ENCODE assay signal across 20 cellular contexts in genomic region chr7:157574120-157574519, GRCh38.
"Had no signal": no experiment of that assay in that cellular context is flagged by ENCODE, and none has a peak within 500 bp of the region (broad histone marks: within the 10 kb centered on the region; RNA-seq: fewer than 3 reads in every experiment).

No MANE protein-coding gene starts in this region.

- H3K27ac ChIP-seq: body of pancreas, esophagus muscularis mucosa, hepatocyte, left lung, stomach, testis, upper lobe of left lung had no signal

- H3K4me1 ChIP-seq: body of pancreas, left lung, upper lobe of left lung had no signal

- H3K9me3 Mint-ChIP-seq: activated naive CD4-positive, alpha-beta T cell treated with anti-CD3 and anti-CD28 coated beads, Interleukin-2, amount 50 U/mL, for 72 hours; naive B cell; T-helper 1 cell treated with Interleukin-12 subunit alpha and Interleukin-12 subunit beta and Interleukin-4 antibody, amounts not matched to agents 30 μg/mL and 1 μg/mL, for 36 hours had no signal

- ATAC-seq: body of pancreas, left lung had no signal

- H3K4me3 ChIP-seq: body of pancreas, esophagus muscularis mucosa, hepatocyte, left lung, stomach, testis, upper lobe of left lung had no signal

- H3K4me3 Mint-ChIP-seq: naive B cell; T-helper 1 cell treated with Interleukin-12 subunit alpha and Interleukin-12 subunit beta and Interleukin-4 antibody, amounts not matched to agents 30 μg/mL and 1 μg/mL, for 36 hours had no signal

- H3K9me3 ChIP-seq: body of pancreas, esophagus muscularis mucosa, left lung, stomach, testis, upper lobe of left lung had no signal

- H3K36me3 ChIP-seq: esophagus muscularis mucosa, left lung, upper lobe of left lung had no signal

- H3K27ac Mint-ChIP-seq: T-helper 1 cell treated with Interleukin-12 subunit alpha and Interleukin-12 subunit beta and Interleukin-4 antibody, amounts not matched to agents 30 μg/mL and 1 μg/mL, for 36 hours had no signal

- H3K27me3 ChIP-seq: body of pancreas, hepatocyte, stomach, testis, upper lobe of left lung had no signal

- H3K36me3 Mint-ChIP-seq: activated naive CD4-positive, alpha-beta T cell treated with anti-CD3 and anti-CD28 coated beads, Interleukin-2, amount 50 U/mL, for 72 hours; naive B cell had no signal

- DNase-seq: activated effector memory CD4-positive, alpha-beta T cell treated with Interleukin-2 at 50 U/mL for 16 hours; amygdala; body of pancreas; central memory CD4-positive, alpha-beta T cell; cortex of kidney; effector CD4-positive, alpha-beta T cell; islet precursor cell; left lung; mammary epithelial cell; naive B cell; nucleus accumbens; retina; stimulated activated CD4-positive, alpha-beta T cell treated with anti-CD3 and anti-CD28 coated beads, Interleukin-4, amount 100 ng/mL, for 24 hours; stomach; testis; upper lobe of left lung had no signal
